13 cellular contexts compared by ENCODE assay signal in genomic region chr2:112636605-112637288, GRCh38. TPM values are rescaled to one million over a fixed set of nuclear protein-coding genes. Genes with fewer than 3 reads are reported as not detected.
DNase-seq lines count a peak whose midpoint lies in the region; ATAC-seq, FAIRE-seq and TF ChIP-seq lines count a peak whose summit lies in the region.
"Had no signal": no experiment of that assay in that cellular context is flagged by ENCODE, and none has a peak within 500 bp of the region (broad histone marks: within the 10 kb centered on the region; RNA-seq: fewer than 3 reads in every experiment).

No MANE protein-coding gene starts in this region.

- H3K27me3 ChIP-seq in CD8-positive, alpha-beta T cell (ENCODE audit: insufficient read depth, low read length), result no peaks in the 10 kb centered on the region
- H3K27me3 ChIP-seq in left lung, result no peaks in the 10 kb centered on the region
- H3K27me3 ChIP-seq: ascending aorta, vagina had no signal

- peak in 1 of 7 experiments; percentile 53 for DNase-seq in CD8-positive, alpha-beta T cell
- DNase-seq in GM19239 (ENCODE audit: insufficient read length, low spot score) (peak; percentile 38), NCI-H2227 treated with DMSO at 0.1 percent for 48 hours (lab: John Stamatoyannopoulos, UW) (no peak), NCI-H345 treated with DMSO at 0.1 percent for 48 hours (lab: John Stamatoyannopoulos, UW; ENCODE audit: unreplicated experiment) (no peak), left lung (no peak), ecto neural progenitor cell (ENCODE audit: low spot score) (no peak)
- DNase-seq in activated CD8-positive, alpha-beta T cell treated with anti-CD3 and anti-CD28 coated beads for 36 hours, result peak; percentile 83
- DNase-seq: SHP77 had no signal

- H3K36me3 Mint-ChIP-seq in CD8-positive, alpha-beta T cell, result peaks cover 3% of the 10 kb centered on the region
- H3K36me3 Mint-ChIP-seq in activated CD8-positive, alpha-beta T cell treated with anti-CD3 and anti-CD28 coated beads for 36 hours (ENCODE audit: low read depth), result no peaks in the 10 kb centered on the region

- H3K4me1 ChIP-seq in CD8-positive, alpha-beta T cell (ENCODE audit: insufficient read depth, low read length), result peaks cover 54% of the 10 kb centered on the region
- peaks cover 0 to 34% of the 10 kb centered on the region in 2 donors for H3K4me1 ChIP-seq in left lung
- H3K4me1 ChIP-seq: ascending aorta, vagina had no signal

- H3K4me1 Mint-ChIP-seq in CD8-positive, alpha-beta T cell (ENCODE audit: low read depth), result peaks cover 60% of the 10 kb centered on the region
- peaks cover 62% of the 10 kb centered on the region for H3K4me1 Mint-ChIP-seq in activated CD8-positive, alpha-beta T cell treated with anti-CD3 and anti-CD28 coated beads for 36 hours (ENCODE audit: low read depth)

- peak overlapping the region; percentile 24 for H3K27ac Mint-ChIP-seq in CD8-positive, alpha-beta T cell
- H3K27ac Mint-ChIP-seq in activated CD8-positive, alpha-beta T cell treated with anti-CD3 and anti-CD28 coated beads for 36 hours, result no peak overlapping the region

- no peaks in the 10 kb centered on the region for H3K36me3 ChIP-seq in CD8-positive, alpha-beta T cell (ENCODE audit: insufficient read depth, low read length)
- H3K36me3 ChIP-seq in left lung, result no peaks in the 10 kb centered on the region
- H3K36me3 ChIP-seq: ascending aorta, vagina had no signal

- no peaks in the 10 kb centered on the region for H3K9me3 Mint-ChIP-seq in CD8-positive, alpha-beta T cell
- no peaks in the 10 kb centered on the region for H3K9me3 Mint-ChIP-seq in activated CD8-positive, alpha-beta T cell treated with anti-CD3 and anti-CD28 coated beads for 36 hours

- H3K27ac ChIP-seq in CD8-positive, alpha-beta T cell (ENCODE audit: low read depth, low read length), result no peak overlapping the region
- no peak overlapping the region for H3K27ac ChIP-seq in left lung
- H3K27ac ChIP-seq: ascending aorta, vagina had no signal

- intact Hi-C loops in CD8-positive, alpha-beta T cell (cut with DNase I, micrococcal nuclease), result loop anchor here in 1 of 2 experiments (10.0 kb wide), 1 partner anchor 538 kb away; the partner anchor contains the start of gene PSD4
- intact Hi-C loops in activated CD8-positive, alpha-beta T cell treated with anti-CD3 and anti-CD28 coated beads for 36 hours (cut with micrococcal nuclease), result no loop called here
- intact Hi-C loops in left lung (cut with DNase I), result no loop called here

- no peak overlapping the region for H3K4me3 ChIP-seq in CD8-positive, alpha-beta T cell (ENCODE audit: low read depth, low read length)
- H3K4me3 ChIP-seq in left lung, result no peak overlapping the region
- H3K4me3 ChIP-seq: ascending aorta, vagina had no signal

- H3K4me3 Mint-ChIP-seq in CD8-positive, alpha-beta T cell, result no peak overlapping the region
- no peak overlapping the region for H3K4me3 Mint-ChIP-seq in activated CD8-positive, alpha-beta T cell treated with anti-CD3 and anti-CD28 coated beads for 36 hours

- TF ChIP-seq CTCF in CD8-positive, alpha-beta T cell (IDR thresholded peaks at IDR 0.05), result no peak
- TF ChIP-seq CTCF in activated CD8-positive, alpha-beta T cell treated with anti-CD3 and anti-CD28 coated beads for 36 hours (IDR thresholded peaks at IDR 0.05), result no peak
- TF ChIP-seq CTCF in left lung (IDR thresholded peaks at IDR 0.05), result no peak

- H3K9me3 ChIP-seq in CD8-positive, alpha-beta T cell (ENCODE audit: low read length), result no peaks in the 10 kb centered on the region
- H3K9me3 ChIP-seq in left lung, result no peaks in the 10 kb centered on the region
- H3K9me3 ChIP-seq: ascending aorta, vagina had no signal

- POLR2A ChIA-PET in CD8-positive, alpha-beta T cell (lab: Charles Lee), result interaction anchor here (14.8 kb wide), 1 partner anchor 10 kb away, joined by 183 read pairs; the partner anchor contains the start of gene SLC20A1
- POLR2A ChIA-PET in activated CD8-positive, alpha-beta T cell treated with anti-CD3 and anti-CD28 coated beads for 36 hours (lab: Charles Lee), result interaction anchor here (0.7 to 4.8 kb wide), 6 partner anchors 9 to 72 kb away, joined by 3 to 61 read pairs (median 3); partner anchors contain the start of gene SLC20A1

- no peak for ATAC-seq in CD8-positive, alpha-beta T cell
- ATAC-seq in HG03097 (IDR thresholded peaks at IDR 0.05; ENCODE audit: low FRiP score, unreplicated experiment) (peak; percentile 92), left lung (no peak)
- ATAC-seq in activated CD8-positive, alpha-beta T cell treated with anti-CD3 and anti-CD28 coated beads for 36 hours, result peak; percentile 79

- CTCF ChIA-PET in CD8-positive, alpha-beta T cell (lab: Charles Lee), result interaction anchor here (0.9 to 16.3 kb wide), 5 partner anchors 7 to 51 kb away, joined by 3 to 338 read pairs (median 9); partner anchors contain the start of gene SLC20A1
- CTCF ChIA-PET in activated CD8-positive, alpha-beta T cell treated with anti-CD3 and anti-CD28 coated beads for 36 hours (lab: Charles Lee), result interaction anchor here (0.9 to 15.4 kb wide), 7 partner anchors 8 to 90 kb away, joined by 3 to 291 read pairs (median 6); partner anchors contain the start of gene SLC20A1

- H3K27me3 Mint-ChIP-seq in CD8-positive, alpha-beta T cell (ENCODE audit: low read depth), result no peaks in the 10 kb centered on the region
- H3K27me3 Mint-ChIP-seq in activated CD8-positive, alpha-beta T cell treated with anti-CD3 and anti-CD28 coated beads for 36 hours, result peaks cover 13% of the 10 kb centered on the region

- FAIRE-seq in GM19239 (lab: Jason Lieb, UNC), result peak; percentile 84
- FAIRE-seq: D721Med, small intestine had no signal

RNA-seq across cellular contexts. Expression of gene SLC20A1, which starts 9.0 kb away (rescaled TPM):
- total RNA-seq in CD8-positive, alpha-beta T cell, result 100 to 1,000 TPM; 144 to 145 TPM
- 10 to 100 TPM; 52.7 to 52.8 TPM for total RNA-seq in activated CD8-positive, alpha-beta T cell treated with anti-CD3 and anti-CD28 coated beads for 36 hours
- 10 to 100 TPM; 40.5 to 68.2 TPM for total RNA-seq in left lung

RNA-seq across cellular contexts. Expression of gene CHCHD5, which starts 52.3 kb away (rescaled TPM):
- 10 to 100 TPM; 12.0 to 15.5 TPM for total RNA-seq in CD8-positive, alpha-beta T cell
- total RNA-seq in activated CD8-positive, alpha-beta T cell treated with anti-CD3 and anti-CD28 coated beads for 36 hours, result 10 to 100 TPM; 34.8 to 37.5 TPM
- total RNA-seq in left lung, result 10 to 100 TPM; 26.8 to 28.7 TPM

Comparison
In these comparisons a context has a peak if more than half of its experiments do, and no peak if none do; other contexts are left out.
1. ATAC-seq: peak in HG03097 (single experiment) and activated CD8-positive, alpha-beta T cell treated with anti-CD3 and anti-CD28 coated beads for 36 hours (single experiment); none in CD8-positive, alpha-beta T cell (single experiment) and left lung (single experiment).
2. DNase-seq: peak in GM19239 (single experiment) and activated CD8-positive, alpha-beta T cell treated with anti-CD3 and anti-CD28 coated beads for 36 hours (single experiment); none in NCI-H2227 treated with DMSO at 0.1 percent for 48 hours (single experiment), NCI-H345 treated with DMSO at 0.1 percent for 48 hours (single experiment), left lung (0 of 2) and ecto neural progenitor cell (single experiment).